Comparison of ENCODE assay signal across 12 cellular contexts in genomic region chr11:128448981-128449713, GRCh38.
DNase-seq lines count a peak whose midpoint lies in the region; ATAC-seq and FAIRE-seq lines count a peak whose summit lies in the region.
"Had no signal": no experiment of that assay in that cellular context is flagged by ENCODE, and none has a peak within 500 bp of the region (broad histone marks: within the 10 kb centered on the region; RNA-seq: fewer than 3 reads in every experiment).

No MANE protein-coding gene starts in this region.

- peaks cover 16 to 26% of the 10 kb centered on the region in 2 donors for H3K4me1 ChIP-seq in duodenal mucosa (ENCODE audit: control insufficient read depth in 1 of 2, insufficient read depth in 2 of 2, low read length in 2 of 2)

- no peaks in the 10 kb centered on the region for H3K27me3 Mint-ChIP-seq in T-helper 1 cell treated with Interleukin-12 subunit alpha and Interleukin-12 subunit beta and Interleukin-4 antibody, amounts not matched to agents 30 μg/mL and 1 μg/mL, for 36 hours (ENCODE audit: low read depth)

- H3K36me3 ChIP-seq in duodenal mucosa (ENCODE audit: control insufficient read depth in 1 of 2, insufficient read depth in 2 of 2, low read length in 2 of 2) = no peaks in the 10 kb centered on the region
- H3K36me3 ChIP-seq: WERI-Rb-1 had no signal

- peaks cover 44% of the 10 kb centered on the region for H3K4me1 Mint-ChIP-seq in T-helper 1 cell treated with Interleukin-12 subunit alpha and Interleukin-12 subunit beta and Interleukin-4 antibody, amounts not matched to agents 30 μg/mL and 1 μg/mL, for 36 hours (ENCODE audit: low read depth)
- H3K4me1 Mint-ChIP-seq in stimulated activated effector memory CD8-positive, alpha-beta T cell treated with anti-CD3 and anti-CD28 coated beads, Interleukin-12 subunit alpha, Interleukin-12 subunit beta, amount 100 ng/mL, for 72 hours = peaks cover 51% of the 10 kb centered on the region

- peak overlapping the region; percentile 3 for H3K27ac Mint-ChIP-seq in T-helper 1 cell treated with Interleukin-12 subunit alpha and Interleukin-12 subunit beta and Interleukin-4 antibody, amounts not matched to agents 30 μg/mL and 1 μg/mL, for 36 hours
- H3K27ac Mint-ChIP-seq in stimulated activated effector memory CD8-positive, alpha-beta T cell treated with anti-CD3 and anti-CD28 coated beads, Interleukin-12 subunit alpha, Interleukin-12 subunit beta, amount 100 ng/mL, for 72 hours = peak overlapping the region; percentile 74

- no peak overlapping the region for H3K4me3 ChIP-seq in duodenal mucosa (ENCODE audit: low read depth in 1 of 2, low read length in 2 of 2)

- DNase-seq in T-helper 1 cell (no peak), RCC 7860 (ENCODE audit: low spot score) (peak; percentile 69), H4 (ENCODE audit: low spot score) (no peak)
- DNase-seq in stimulated activated effector memory CD8-positive, alpha-beta T cell treated with anti-CD3 and anti-CD28 coated beads, Interleukin-12 subunit alpha, Interleukin-12 subunit beta, amount 100 ng/mL, for 72 hours (ENCODE audit: low spot score in 2 of 2) = no peak
- DNase-seq in activated CD4-positive, CD25-positive, alpha-beta regulatory T cell treated with anti-CD3 and anti-CD28 coated beads, Interleukin-2, amount 50 U/mL, for 72 hours = no peak
- DNase-seq: 8988T, hypothalamus, Right ventricle myocardium superior, WERI-Rb-1 had no signal

- H3K4me3 Mint-ChIP-seq in T-helper 1 cell treated with Interleukin-12 subunit alpha and Interleukin-12 subunit beta and Interleukin-4 antibody, amounts not matched to agents 30 μg/mL and 1 μg/mL, for 36 hours = no peak overlapping the region
- no peak overlapping the region for H3K4me3 Mint-ChIP-seq in stimulated activated effector memory CD8-positive, alpha-beta T cell treated with anti-CD3 and anti-CD28 coated beads, Interleukin-12 subunit alpha, Interleukin-12 subunit beta, amount 100 ng/mL, for 72 hours

- H3K27ac ChIP-seq in duodenal mucosa (ENCODE audit: low read depth, low read length) = peak overlapping the region; percentile 56
- H3K27ac ChIP-seq: WERI-Rb-1 had no signal

- FAIRE-seq in RCC 7860 (lab: Jason Lieb, UNC) = peak; percentile 81

- H3K27me3 ChIP-seq in duodenal mucosa (ENCODE audit: control insufficient read depth in 1 of 2, insufficient read depth in 2 of 2, low read length in 2 of 2) = no peaks in the 10 kb centered on the region

- no peak overlapping the region for H3K9ac ChIP-seq in duodenal mucosa (ENCODE audit: low read depth in 1 of 2, low read length in 2 of 2)

- peak; percentile 67 for ATAC-seq in stimulated activated effector memory CD8-positive, alpha-beta T cell treated with anti-CD3 and anti-CD28 coated beads, Interleukin-12 subunit alpha, Interleukin-12 subunit beta, amount 100 ng/mL, for 72 hours
- ATAC-seq in HG02763 (IDR thresholded peaks at IDR 0.05; ENCODE audit: unreplicated experiment) = no peak

- no peaks in the 10 kb centered on the region for H3K9me3 ChIP-seq in duodenal mucosa (ENCODE audit: control insufficient read depth in 1 of 2, low read length in 2 of 2)

- H3K36me3 Mint-ChIP-seq in T-helper 1 cell treated with Interleukin-12 subunit alpha and Interleukin-12 subunit beta and Interleukin-4 antibody, amounts not matched to agents 30 μg/mL and 1 μg/mL, for 36 hours (ENCODE audit: low read depth) = peaks cover 42% of the 10 kb centered on the region
- peaks cover 58% of the 10 kb centered on the region for H3K36me3 Mint-ChIP-seq in stimulated activated effector memory CD8-positive, alpha-beta T cell treated with anti-CD3 and anti-CD28 coated beads, Interleukin-12 subunit alpha, Interleukin-12 subunit beta, amount 100 ng/mL, for 72 hours

- H3K9me3 Mint-ChIP-seq in T-helper 1 cell treated with Interleukin-12 subunit alpha and Interleukin-12 subunit beta and Interleukin-4 antibody, amounts not matched to agents 30 μg/mL and 1 μg/mL, for 36 hours = peaks cover 20% of the 10 kb centered on the region
- H3K9me3 Mint-ChIP-seq in stimulated activated effector memory CD8-positive, alpha-beta T cell treated with anti-CD3 and anti-CD28 coated beads, Interleukin-12 subunit alpha, Interleukin-12 subunit beta, amount 100 ng/mL, for 72 hours = no peaks in the 10 kb centered on the region
